Comparison of ENCODE assay signal across 19 cellular contexts in the genomic region with DNA sequence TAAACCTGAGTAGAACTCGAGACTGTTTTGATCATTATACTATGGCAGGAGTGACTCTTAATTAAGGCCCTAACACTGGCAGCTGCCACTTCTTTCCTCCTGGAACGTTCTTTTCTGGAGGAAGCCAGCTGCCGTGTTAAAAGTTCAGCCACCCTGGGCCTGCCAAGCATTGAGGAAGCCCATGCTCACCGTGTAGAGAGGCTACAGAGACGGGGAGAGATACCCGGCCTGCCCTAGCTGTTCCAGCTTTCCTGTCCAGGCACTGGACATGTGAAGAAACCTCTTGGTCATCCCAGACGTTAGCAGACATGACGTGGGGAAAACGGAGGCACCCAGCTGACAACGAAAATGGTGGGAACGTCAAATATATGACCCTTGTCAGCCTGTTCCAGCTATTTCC.
"Had no signal": no experiment of that assay in that cellular context is flagged by ENCODE, and none has a peak within 500 bp of the region (broad histone marks: within the 10 kb centered on the region; RNA-seq: fewer than 3 reads in every experiment).

No MANE protein-coding gene starts in this region.

- H3K27ac ChIP-seq: suprapubic skin had no signal

- DNase-seq: activated CD4-positive, alpha-beta T cell treated with anti-CD3 and anti-CD28 coated beads, Interleukin-2, amount 50 U/mL, for 48 hours; activated gamma-delta T cell treated with Interleukin-2 at 50 U/mL for 16 hours; activated T-cell treated with anti-CD3 and anti-CD28 coated beads for 4 hours; adrenal gland; erythroblast; head of caudate nucleus; immature natural killer cell; kidney glomerular epithelial cell; nephron progenitor cell; nucleus accumbens; stimulated activated CD4-positive, alpha-beta T cell treated with anti-CD3 and anti-CD28 coated beads, Interleukin-4, amount 100 ng/mL, for 1 hour; stimulated activated naive CD8-positive, alpha-beta T cell treated with anti-CD3 and anti-CD28 coated beads, Interleukin-15, amount 100 ng/mL, for 72 hours; transverse colon had no signal

- ATAC-seq: activated naive CD4-positive, alpha-beta T cell treated with anti-CD3 and anti-CD28 coated beads, Interleukin-2, amount 50 U/mL, for 72 hours; stimulated activated naive CD8-positive, alpha-beta T cell treated with anti-CD3 and anti-CD28 coated beads, Interleukin-15, amount 100 ng/mL, for 72 hours had no signal

- H3K27me3 Mint-ChIP-seq: stimulated activated naive CD8-positive, alpha-beta T cell treated with anti-CD3 and anti-CD28 coated beads, Interleukin-15, amount 100 ng/mL, for 72 hours had no signal

- H3K4me2 ChIP-seq: smooth muscle cell had no signal

- H3K27me3 ChIP-seq: adrenal gland, suprapubic skin, transverse colon had no signal

- H3K4me3 Mint-ChIP-seq: activated T-helper 1 cell treated with anti-CD3 and anti-CD28 coated beads, Interleukin-12 subunit alpha, Interleukin-12 subunit beta, Interleukin-2, Interleukin-4 antibody, amounts not matched to agents 30 ng/mL and 10 ng/mL and 1 ng/mL, durations not matched to agents 14 hours and 24 hours and 36 hours; immature natural killer cell; mesothelial cell of epicardium; nephron progenitor cell; stimulated activated naive CD8-positive, alpha-beta T cell treated with anti-CD3 and anti-CD28 coated beads, Interleukin-15, amount 100 ng/mL, for 72 hours; T-helper 2 cell treated with Interferon-gamma antibody and Interleukin-4, amounts not matched to agents 5 μg/mL and 100 μg/mL, for 36 hours had no signal

- H3K9me3 Mint-ChIP-seq: activated naive CD4-positive, alpha-beta T cell treated with anti-CD3 and anti-CD28 coated beads, Interleukin-2, amount 50 U/mL, for 72 hours; activated T-helper 1 cell treated with anti-CD3 and anti-CD28 coated beads, Interleukin-12 subunit alpha, Interleukin-12 subunit beta, Interleukin-2, Interleukin-4 antibody, amounts not matched to agents 30 ng/mL and 10 ng/mL and 1 ng/mL, durations not matched to agents 14 hours and 24 hours and 36 hours; immature natural killer cell; T-helper 2 cell treated with Interferon-gamma antibody and Interleukin-4, amounts not matched to agents 5 μg/mL and 100 μg/mL, for 36 hours had no signal

- H3K36me3 ChIP-seq: adrenal gland, suprapubic skin, transverse colon had no signal

- H3K9me3 ChIP-seq: adrenal gland, suprapubic skin, transverse colon had no signal

- H3K27ac Mint-ChIP-seq: activated naive CD4-positive, alpha-beta T cell treated with anti-CD3 and anti-CD28 coated beads, Interleukin-2, amount 50 U/mL, for 72 hours; activated T-helper 1 cell treated with anti-CD3 and anti-CD28 coated beads, Interleukin-12 subunit alpha, Interleukin-12 subunit beta, Interleukin-2, Interleukin-4 antibody, amounts not matched to agents 30 ng/mL and 10 ng/mL and 1 ng/mL, durations not matched to agents 14 hours and 24 hours and 36 hours; mesothelial cell of epicardium; nephron progenitor cell; stimulated activated naive CD8-positive, alpha-beta T cell treated with anti-CD3 and anti-CD28 coated beads, Interleukin-15, amount 100 ng/mL, for 72 hours; T-helper 2 cell treated with Interferon-gamma antibody and Interleukin-4, amounts not matched to agents 5 μg/mL and 100 μg/mL, for 36 hours had no signal

- H3K4me3 ChIP-seq: adrenal gland, smooth muscle cell, suprapubic skin, transverse colon had no signal
